14 cellular contexts compared by ENCODE assay signal in genomic region chr7:17139081-17139480, GRCh38.
A peak's percentile ranks its signal among the peaks of the same experiment; 100 is the strongest.
DNase-seq lines count a peak whose midpoint lies in the region; ATAC-seq and TF ChIP-seq lines count a peak whose summit lies in the region.
"Had no signal": no experiment of that assay in that cellular context is flagged by ENCODE, and none has a peak within 500 bp of the region (broad histone marks: within the 10 kb centered on the region; RNA-seq: fewer than 3 reads in every experiment).

No MANE protein-coding gene starts in this region.

- H3K4me2 ChIP-seq in hepatocyte, result no peak overlapping the region
- H3K4me2 ChIP-seq: neural progenitor cell had no signal

- H3K9me3 ChIP-seq in hepatocyte (ENCODE audit: low read depth) (no peaks in the 10 kb centered on the region), stomach (no peaks in the 10 kb centered on the region)
- H3K9me3 ChIP-seq: HAP-1 had no signal

- intact Hi-C loops in stomach (cut with DNase I; ENCODE audit: low total_unique reads), result no loop called here
- intact Hi-C loops in left ventricle myocardium superior (cut with micrococcal nuclease), result no loop called here

- peak overlapping the region; percentile 42 for H3K27ac ChIP-seq in hepatocyte
- peak overlapping the region in 3 of 5 donors; percentile 7 to 29 (median 11) for H3K27ac ChIP-seq in stomach
- H3K27ac ChIP-seq: neural progenitor cell had no signal

- no peaks in the 10 kb centered on the region for H3K9me3 Mint-ChIP-seq in activated T-cell treated with anti-CD3 and anti-CD28 coated beads, Interleukin-2, amount 50 U/mL, for 72 hours
- peaks cover 4% of the 10 kb centered on the region for H3K9me3 Mint-ChIP-seq in activated CD4-positive, alpha-beta memory T cell treated with anti-CD3 and anti-CD28 coated beads, Interleukin-2, amount 10 ng/mL, durations not matched to agents 7 days and 5 days
- H3K9me3 Mint-ChIP-seq: neural progenitor cell, WTC11 had no signal

- TF ChIP-seq EP300 in stomach (IDR thresholded peaks at IDR 0.05), result no peak

- peaks cover 4% of the 10 kb centered on the region for H3K4me1 ChIP-seq in hepatocyte (ENCODE audit: insufficient read depth)
- peaks cover 0 to 29% (median 10%) of the 10 kb centered on the region in 4 donors for H3K4me1 ChIP-seq in stomach
- H3K4me1 ChIP-seq: HAP-1, neural progenitor cell had no signal

- H3K4me3 ChIP-seq in hepatocyte (no peak overlapping the region), stomach (no peak overlapping the region)
- H3K4me3 ChIP-seq: HAP-1, neural progenitor cell had no signal

- H3K4me1 Mint-ChIP-seq in activated T-cell treated with anti-CD3 and anti-CD28 coated beads, Interleukin-2, amount 50 U/mL, for 72 hours (ENCODE audit: low read depth), result peaks cover 84% of the 10 kb centered on the region
- peaks cover 75% of the 10 kb centered on the region for H3K4me1 Mint-ChIP-seq in activated CD4-positive, alpha-beta memory T cell treated with anti-CD3 and anti-CD28 coated beads, Interleukin-2, amount 10 ng/mL, durations not matched to agents 7 days and 5 days
- H3K4me1 Mint-ChIP-seq: neural progenitor cell, WTC11 had no signal

- 46% methylated on average over 1 of the region's 1 CpG for WGBS in hepatocyte (ENCODE audit: low lambda C conversion rate, missing lambda C conversion rate)
- 48 to 76% (median 64%) methylated on average over 1 of the region's 1 CpG for WGBS in stomach, 5 donors

- POLR2A ChIA-PET in activated CD4-positive, alpha-beta memory T cell treated with anti-CD3 and anti-CD28 coated beads, Interleukin-2, amount 10 ng/mL, durations not matched to agents 7 days and 5 days (lab: Charles Lee), result interaction anchor here (0.7 to 3.0 kb wide), 4 partner anchors 12 to 159 kb away, joined by 3 to 29 read pairs (median 4); partner anchors contain the start of gene AHR

- H2AFZ ChIP-seq in hepatocyte, result no peak overlapping the region
- H2AFZ ChIP-seq: neural progenitor cell had no signal

- no peak for DNase-seq in activated T-cell treated with anti-CD3 and anti-CD28 coated beads, Interleukin-2, amount 50 U/mL, for 72 hours
- no peak for DNase-seq in activated T-cell treated with anti-CD3 and anti-CD28 coated beads, Interleukin-2, amount 50 U/mL, for 48 hours
- no peak for DNase-seq in activated CD4-positive, alpha-beta memory T cell treated with anti-CD3 and anti-CD28 coated beads, Interleukin-2, amount 10 ng/mL, durations not matched to agents 7 days and 5 days
- DNase-seq in hepatocyte (ENCODE audit: low spot score) (no peak), stomach (no peak), left ventricle myocardium superior (no peak), SKM-1 treated with dmso at 0.1 percent for 144 hours (lab: John Stamatoyannopoulos, UW; ENCODE audit: unreplicated experiment) (no peak), pons (ENCODE audit: low spot score) (no peak)
- DNase-seq: activated effector memory CD4-positive, alpha-beta T cell treated with anti-CD3 and anti-CD28 coated beads, Interleukin-2, amount 50 U/mL, for 16 hours; NCI-H446 treated with DMSO at 0.1 percent for 48 hours; substantia nigra had no signal

- H3K27ac Mint-ChIP-seq in activated T-cell treated with anti-CD3 and anti-CD28 coated beads, Interleukin-2, amount 50 U/mL, for 72 hours, result peak overlapping the region; percentile 93
- H3K27ac Mint-ChIP-seq in activated CD4-positive, alpha-beta memory T cell treated with anti-CD3 and anti-CD28 coated beads, Interleukin-2, amount 10 ng/mL, durations not matched to agents 7 days and 5 days, result peak overlapping the region; percentile 93
- H3K27ac Mint-ChIP-seq: neural progenitor cell, WTC11 had no signal

- TF ChIP-seq CTCF in hepatocyte (IDR thresholded peaks at IDR 0.05; ENCODE audit: poor library complexity) (no peak), stomach (IDR thresholded peaks at IDR 0.05) (no peak)

- TF ChIP-seq POLR2A in stomach (IDR thresholded peaks at IDR 0.05), result no peak

- no peaks in the 10 kb centered on the region for H3K9me2 ChIP-seq in hepatocyte (replicated peaks; ENCODE audit: insufficient read depth)

- H3K79me2 ChIP-seq in hepatocyte, result no peaks in the 10 kb centered on the region

- CTCF ChIA-PET in activated CD4-positive, alpha-beta memory T cell treated with anti-CD3 and anti-CD28 coated beads, Interleukin-2, amount 10 ng/mL, durations not matched to agents 7 days and 5 days (lab: Charles Lee), result no interaction called here

- peak overlapping the region; percentile 62 to 76 for H3K4me3 Mint-ChIP-seq in activated T-cell treated with anti-CD3 and anti-CD28 coated beads, Interleukin-2, amount 50 U/mL, for 72 hours
- peak overlapping the region; percentile 40 for H3K4me3 Mint-ChIP-seq in activated CD4-positive, alpha-beta memory T cell treated with anti-CD3 and anti-CD28 coated beads, Interleukin-2, amount 10 ng/mL, durations not matched to agents 7 days and 5 days
- H3K4me3 Mint-ChIP-seq: neural progenitor cell, WTC11 had no signal

- H4K20me1 ChIP-seq in hepatocyte (ENCODE audit: insufficient read depth, poor library complexity, severe bottlenecking), result no peaks in the 10 kb centered on the region

- H3K36me3 ChIP-seq in hepatocyte (replicated peaks; ENCODE audit: insufficient read depth, low read depth), result no peaks in the 10 kb centered on the region
- no peaks in the 10 kb centered on the region for H3K36me3 ChIP-seq in stomach
- H3K36me3 ChIP-seq: HAP-1, neural progenitor cell had no signal

- peak; percentile 83 for ATAC-seq in activated T-cell treated with anti-CD3 and anti-CD28 coated beads, Interleukin-2, amount 50 U/mL, for 72 hours (replicated peaks in 1 of 2)
- no peak for ATAC-seq in left ventricle myocardium superior
- ATAC-seq: WTC11 had no signal

- H3K27me3 ChIP-seq in hepatocyte (no peaks in the 10 kb centered on the region), stomach (no peaks in the 10 kb centered on the region)
- H3K27me3 ChIP-seq: neural progenitor cell had no signal

- no peaks in the 10 kb centered on the region for H3K27me3 Mint-ChIP-seq in activated T-cell treated with anti-CD3 and anti-CD28 coated beads, Interleukin-2, amount 50 U/mL, for 72 hours (ENCODE audit: low read depth)
- no peaks in the 10 kb centered on the region for H3K27me3 Mint-ChIP-seq in activated CD4-positive, alpha-beta memory T cell treated with anti-CD3 and anti-CD28 coated beads, Interleukin-2, amount 10 ng/mL, durations not matched to agents 7 days and 5 days

- H3K36me3 Mint-ChIP-seq in activated T-cell treated with anti-CD3 and anti-CD28 coated beads, Interleukin-2, amount 50 U/mL, for 72 hours (ENCODE audit: insufficient read depth in 2 of 2), result no peaks in the 10 kb centered on the region
- H3K36me3 Mint-ChIP-seq in activated CD4-positive, alpha-beta memory T cell treated with anti-CD3 and anti-CD28 coated beads, Interleukin-2, amount 10 ng/mL, durations not matched to agents 7 days and 5 days (ENCODE audit: low read depth), result peaks cover 8% of the 10 kb centered on the region
- H3K36me3 Mint-ChIP-seq: neural progenitor cell, WTC11 had no signal
